8 cellular contexts compared by ENCODE assay signal in the genomic region with DNA sequence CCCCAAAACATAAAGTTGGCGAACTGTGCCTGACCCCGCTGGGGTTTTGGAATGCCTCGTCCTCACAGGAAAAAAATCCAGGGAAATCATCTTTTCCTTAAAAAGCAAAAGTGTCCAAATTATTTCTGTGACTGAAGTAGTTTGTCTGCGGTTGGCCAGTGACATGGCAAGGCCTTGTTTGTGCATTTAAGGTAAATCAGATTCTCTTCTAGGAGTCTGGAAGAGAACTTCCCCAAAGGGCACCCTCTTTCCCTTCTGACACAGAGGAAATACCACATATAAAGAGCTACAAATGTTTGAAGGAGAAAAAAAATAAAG. TPM values are rescaled to one million over a fixed set of nuclear protein-coding genes. Genes with fewer than 3 reads are reported as not detected.
DNase-seq lines count a peak whose midpoint lies in the region; ATAC-seq and TF ChIP-seq lines count a peak whose summit lies in the region.

No MANE protein-coding gene starts in this region.

- DNase-seq in DND-41 (no peak), PC-9 (no peak), esophagus muscularis mucosa (ENCODE audit: extremely low spot score) (no peak), progenitor cell of endocrine pancreas (ENCODE audit: low spot score, unreplicated experiment) (no peak), NCI-H146 (lab: John Stamatoyannopoulos, UW) (no peak), NCI-H2107 (lab: John Stamatoyannopoulos, UW) (no peak)
- DNase-seq in activated CD8-positive, alpha-beta memory T cell treated with anti-CD3 and anti-CD28 coated beads, Interleukin-2, amount 50 U/mL, for 4 hours = no peak

- peak overlapping the region; percentile 88 for H3K27ac ChIP-seq in DND-41 (ENCODE audit: low read length)
- H3K27ac ChIP-seq in PC-9 = 0 out of 2 replicates have a peak overlapping the region, but pooled peaks have one; percentile 13
- peak overlapping the region; percentile 60 to 80 (median 72) for H3K27ac ChIP-seq in esophagus muscularis mucosa (replicated peaks in 1 of 4)

- ATAC-seq in DND-41 (ENCODE audit: insufficient read depth, low read depth) (no peak), HG03571 (IDR thresholded peaks at IDR 0.05; ENCODE audit: unreplicated experiment) (no peak)

- H3K36me3 Mint-ChIP-seq in progenitor cell of endocrine pancreas (ENCODE audit: insufficient read depth) = peaks cover 1% of the 10 kb centered on the region

- POLR2A ChIA-PET in PC-9 (lab: Charles Lee; ENCODE audit: unreplicated experiment) = no interaction called here

- intact Hi-C loops in PC-9 (cut with micrococcal nuclease; ENCODE audit: unreplicated experiment) (loop anchor here (2.0 to 5.0 kb wide), 3 partner anchors 24 to 205 kb away; partner anchors contain the start of genes CNDP2, FBXO15 and TIMM21), esophagus muscularis mucosa (cut with DNase I) (loop anchor here (5.0 kb wide), 2 partner anchors 145 to 205 kb away; partner anchors contain the start of genes CNDP2, FBXO15 and TIMM21)

- no peaks in the 10 kb centered on the region for H3K27me3 Mint-ChIP-seq in progenitor cell of endocrine pancreas

- WGBS in esophagus muscularis mucosa = 31% methylated on average over 4 of the region's 4 CpGs

- peak overlapping the region; percentile 45 to 89; a peak in 3 of 4 replicates for H3K4me3 ChIP-seq in DND-41 (ENCODE audit: low read depth in 1 of 2, low read length in 2 of 2)
- H3K4me3 ChIP-seq in PC-9 = peak overlapping the region; percentile 81
- H3K4me3 ChIP-seq in esophagus muscularis mucosa = peak overlapping the region; percentile 65 to 99 (median 82)

- H3K4me2 ChIP-seq in DND-41 (ENCODE audit: insufficient read depth, low read length) (peak overlapping the region; percentile 82), PC-9 (peak overlapping the region; percentile 95)

- no peak for TF ChIP-seq EP300 in esophagus muscularis mucosa (IDR thresholded peaks at IDR 0.05)

- H3K4me1 ChIP-seq in DND-41 (ENCODE audit: insufficient read depth, low read length) (peaks cover 19% of the 10 kb centered on the region), PC-9 (replicated peaks; ENCODE audit: insufficient read depth) (peaks cover 39% of the 10 kb centered on the region), esophagus muscularis mucosa (peaks cover 24 to 41% (median 37%) of the 10 kb centered on the region in 4 donors)

- no peaks in the 10 kb centered on the region for H3K9me3 Mint-ChIP-seq in progenitor cell of endocrine pancreas (ENCODE audit: low read depth)

- TF ChIP-seq CTCF in DND-41 (IDR thresholded peaks at IDR 0.05; ENCODE audit: borderline replicate concordance, extremely low read depth, low read length, poor library complexity, severe bottlenecking) = no peak
- no peak for TF ChIP-seq CTCF in PC-9 (conservative IDR thresholded peaks at IDR 0.05)
- TF ChIP-seq CTCF in esophagus muscularis mucosa (IDR thresholded peaks at IDR 0.05) = no peak
- no peak for TF ChIP-seq CTCF in progenitor cell of endocrine pancreas (IDR thresholded peaks at IDR 0.05; ENCODE audit: unreplicated experiment)

- H2AFZ ChIP-seq in DND-41 (ENCODE audit: low read depth, low read length) = peak overlapping the region; percentile 87
- peak overlapping the region; percentile 97 for H2AFZ ChIP-seq in PC-9

- CTCF ChIA-PET in PC-9 (lab: Charles Lee) = no interaction called here

- H3K79me2 ChIP-seq in DND-41 (ENCODE audit: insufficient read depth, low read length) = peaks cover 10% of the 10 kb centered on the region
- H3K79me2 ChIP-seq in PC-9 (ENCODE audit: low read depth) = peaks cover 40% of the 10 kb centered on the region

- no peaks in the 10 kb centered on the region for H3K36me3 ChIP-seq in DND-41 (ENCODE audit: insufficient read depth, low read length)
- H3K36me3 ChIP-seq in PC-9 (ENCODE audit: low read depth) = no peaks in the 10 kb centered on the region
- no peaks in the 10 kb centered on the region for H3K36me3 ChIP-seq in esophagus muscularis mucosa

- H3K4me3 Mint-ChIP-seq in progenitor cell of endocrine pancreas (ENCODE audit: low read depth) = peak overlapping the region; percentile 96

- peaks cover 33% of the 10 kb centered on the region for H3K4me1 Mint-ChIP-seq in progenitor cell of endocrine pancreas (ENCODE audit: low read depth)

- no peaks in the 10 kb centered on the region for H3K9me2 ChIP-seq in PC-9 (ENCODE audit: insufficient read depth)

- BruUV-seq in PC-9 (replicated peaks; lab: Mats Ljungman, UMichigan) = no TSS peak

- H4K20me1 ChIP-seq in DND-41 (ENCODE audit: insufficient read depth, low read length) (no peaks in the 10 kb centered on the region), PC-9 (ENCODE audit: insufficient read depth) (no peaks in the 10 kb centered on the region)

- H3F3A ChIP-seq in PC-9 (ENCODE audit: insufficient read depth, low read depth) = no peaks in the 10 kb centered on the region

- H3K9me3 ChIP-seq in DND-41 (ENCODE audit: insufficient read depth, low read length, severe bottlenecking) (no peaks in the 10 kb centered on the region), PC-9 (ENCODE audit: insufficient read depth, low read depth) (no peaks in the 10 kb centered on the region), esophagus muscularis mucosa (no peaks in the 10 kb centered on the region)

- TF ChIP-seq POLR2A in esophagus muscularis mucosa (IDR thresholded peaks at IDR 0.05; ENCODE audit: low read depth) = no peak

- H3K27me3 ChIP-seq in DND-41 (ENCODE audit: insufficient read depth, low read length, poor library complexity) (peaks cover 3% of the 10 kb centered on the region), PC-9 (ENCODE audit: insufficient read depth, low read depth) (no peaks in the 10 kb centered on the region), esophagus muscularis mucosa (no peaks in the 10 kb centered on the region)

- H3K27ac Mint-ChIP-seq in progenitor cell of endocrine pancreas = peak overlapping the region; percentile 99

- peak overlapping the region; percentile 68 for H3K9ac ChIP-seq in DND-41 (ENCODE audit: low read depth, low read length)

RNA-seq across cellular contexts. Expression of gene CYB5A, which starts 0.7 kb away (rescaled TPM):
- total RNA-seq in PC-9 (2021) (105 and 109 TPM in 2 replicates), esophagus muscularis mucosa (10 to 100 TPM; 77.7 to 99.4 (median 81.5) TPM), progenitor cell of endocrine pancreas (213 and 223 TPM in 2 replicates)

RNA-seq across cellular contexts. Expression of gene C18orf63, which starts 23.1 kb away (rescaled TPM):
- total RNA-seq in PC-9 (2021) = not detected in 2 replicates
- not detected for total RNA-seq in esophagus muscularis mucosa
- not detected in 2 replicates for total RNA-seq in progenitor cell of endocrine pancreas

Comparison
In these comparisons a context has a peak if more than half of its experiments do, and no peak if none do; other contexts are left out.
1. H3K27ac ChIP-seq: peak in every context shown above with its lines; median percentile 88 in DND-41; 72 in esophagus muscularis mucosa; 13 in PC-9.